ENCODE assay signal across 11 cellular contexts in the genomic region with DNA sequence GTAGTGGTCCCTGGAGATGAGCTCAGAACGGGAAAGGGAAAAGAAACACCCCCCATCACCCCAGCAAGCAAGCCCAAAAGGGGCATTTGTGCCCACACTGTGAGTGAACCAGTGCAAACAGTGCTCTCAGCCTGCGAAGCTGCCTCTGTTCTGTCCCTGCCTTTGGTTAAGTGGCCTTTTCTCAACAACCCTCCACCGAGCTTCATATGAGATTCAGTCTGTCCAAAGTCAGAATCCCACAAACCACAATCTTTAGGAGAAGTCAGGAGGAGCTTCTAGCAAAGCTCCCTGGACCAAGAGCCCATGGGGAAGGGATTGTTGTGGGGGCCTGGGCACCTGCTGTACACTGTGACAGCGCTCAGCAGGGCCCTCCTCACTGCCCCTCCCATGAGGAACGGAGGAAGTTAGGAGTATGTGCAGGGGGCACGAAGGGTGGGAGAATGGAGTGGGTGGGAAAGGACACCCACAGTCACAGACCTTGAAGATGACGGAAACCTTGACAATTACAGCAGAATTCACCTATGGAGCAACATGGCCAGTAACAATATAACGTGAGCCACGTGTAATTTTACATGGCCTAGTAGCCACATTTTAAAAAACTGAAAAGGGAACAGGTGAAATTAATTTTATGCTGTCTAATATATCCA.
DNase-seq lines count a peak whose midpoint lies in the region; ATAC-seq and TF ChIP-seq lines count a peak whose summit lies in the region.
"Had no signal": no experiment of that assay in that cellular context is flagged by ENCODE, and none has a peak within 500 bp of the region (broad histone marks: within the 10 kb centered on the region; RNA-seq: fewer than 3 reads in every experiment).

No MANE protein-coding gene starts in this region.

- peak; percentile 24 for DNase-seq in activated T-cell treated with anti-CD3 and anti-CD28 coated beads, Interleukin-2, amount 50 U/mL, for 24 hours
- DNase-seq in activated T-cell treated with anti-CD3 and anti-CD28 coated beads for 4 hours: no peak
- DNase-seq in activated CD8-positive, alpha-beta memory T cell treated with anti-CD3 and anti-CD28 coated beads, Interleukin-2, amount 10 ng/mL, durations not matched to agents 7 days and 5 days: peak; percentile 36
- peak; percentile 26 for DNase-seq in mesenteric fat pad (ENCODE audit: low spot score)
- DNase-seq in upper lobe of right lung: peak; percentile 53
- DNase-seq in NCI-H524 treated with DMSO at 0.1 percent for 48 hours (lab: John Stamatoyannopoulos, UW): no peak
- no peak for DNase-seq in UCSD-AML1 (lab: John Stamatoyannopoulos, UW; ENCODE audit: unreplicated experiment)
- DNase-seq: kidney glomerular epithelial cell; MG63; naive thymus-derived CD8-positive, alpha-beta T cell had no signal

- H3K9me3 ChIP-seq in upper lobe of right lung: no peaks in the 10 kb centered on the region
- H3K9me3 ChIP-seq: MG63 had no signal

- no peak overlapping the region for H3K27ac Mint-ChIP-seq in activated T-cell treated with anti-CD3 and anti-CD28 coated beads, Interleukin-2, amount 50 U/mL, for 24 hours
- H3K27ac Mint-ChIP-seq in activated CD8-positive, alpha-beta memory T cell treated with anti-CD3 and anti-CD28 coated beads, Interleukin-2, amount 10 ng/mL, durations not matched to agents 7 days and 5 days: no peak overlapping the region

- no peaks in the 10 kb centered on the region for H3K36me3 ChIP-seq in upper lobe of right lung
- H3K36me3 ChIP-seq: MG63 had no signal

- no peaks in the 10 kb centered on the region for H3K9me3 Mint-ChIP-seq in activated T-cell treated with anti-CD3 and anti-CD28 coated beads, Interleukin-2, amount 50 U/mL, for 24 hours
- no peaks in the 10 kb centered on the region for H3K9me3 Mint-ChIP-seq in activated CD8-positive, alpha-beta memory T cell treated with anti-CD3 and anti-CD28 coated beads, Interleukin-2, amount 10 ng/mL, durations not matched to agents 7 days and 5 days (ENCODE audit: low read depth)
- H3K9me3 Mint-ChIP-seq: naive thymus-derived CD8-positive, alpha-beta T cell had no signal

- no peaks in the 10 kb centered on the region for H3K27me3 Mint-ChIP-seq in activated T-cell treated with anti-CD3 and anti-CD28 coated beads, Interleukin-2, amount 50 U/mL, for 24 hours
- no peaks in the 10 kb centered on the region for H3K27me3 Mint-ChIP-seq in activated CD8-positive, alpha-beta memory T cell treated with anti-CD3 and anti-CD28 coated beads, Interleukin-2, amount 10 ng/mL, durations not matched to agents 7 days and 5 days

- H3K27ac ChIP-seq in upper lobe of right lung: no peak overlapping the region

- ATAC-seq in activated CD8-positive, alpha-beta memory T cell treated with anti-CD3 and anti-CD28 coated beads, Interleukin-2, amount 10 ng/mL, durations not matched to agents 7 days and 5 days: no peak
- ATAC-seq in upper lobe of right lung: no peak
- ATAC-seq in GM21825 (IDR thresholded peaks at IDR 0.05; ENCODE audit: unreplicated experiment): no peak
- ATAC-seq: naive thymus-derived CD8-positive, alpha-beta T cell had no signal

- peaks cover 40% of the 10 kb centered on the region for H3K4me1 ChIP-seq in upper lobe of right lung

- CTCF ChIA-PET in activated CD8-positive, alpha-beta memory T cell treated with anti-CD3 and anti-CD28 coated beads, Interleukin-2, amount 10 ng/mL, durations not matched to agents 7 days and 5 days (lab: Charles Lee): interaction anchor here (0.7 kb wide), 1 partner anchor 17 kb away, joined by 3 read pairs; no protein-coding TSS in a partner anchor

- no peak overlapping the region for H3K4me3 Mint-ChIP-seq in activated T-cell treated with anti-CD3 and anti-CD28 coated beads, Interleukin-2, amount 50 U/mL, for 24 hours
- H3K4me3 Mint-ChIP-seq in activated CD8-positive, alpha-beta memory T cell treated with anti-CD3 and anti-CD28 coated beads, Interleukin-2, amount 10 ng/mL, durations not matched to agents 7 days and 5 days: no peak overlapping the region

- no peak overlapping the region for H3K4me3 ChIP-seq in upper lobe of right lung
- H3K4me3 ChIP-seq: MG63 had no signal

- no peaks in the 10 kb centered on the region for H3K36me3 Mint-ChIP-seq in activated T-cell treated with anti-CD3 and anti-CD28 coated beads, Interleukin-2, amount 50 U/mL, for 24 hours (ENCODE audit: low read depth)
- H3K36me3 Mint-ChIP-seq in activated CD8-positive, alpha-beta memory T cell treated with anti-CD3 and anti-CD28 coated beads, Interleukin-2, amount 10 ng/mL, durations not matched to agents 7 days and 5 days: peaks cover 1% of the 10 kb centered on the region
- H3K36me3 Mint-ChIP-seq: naive thymus-derived CD8-positive, alpha-beta T cell had no signal

- H3K27me3 ChIP-seq in upper lobe of right lung: no peaks in the 10 kb centered on the region
- H3K27me3 ChIP-seq: MG63 had no signal

- H3K4me1 Mint-ChIP-seq in activated T-cell treated with anti-CD3 and anti-CD28 coated beads, Interleukin-2, amount 50 U/mL, for 24 hours (ENCODE audit: low read depth): peaks cover 58% of the 10 kb centered on the region
- peaks cover 51% of the 10 kb centered on the region for H3K4me1 Mint-ChIP-seq in activated CD8-positive, alpha-beta memory T cell treated with anti-CD3 and anti-CD28 coated beads, Interleukin-2, amount 10 ng/mL, durations not matched to agents 7 days and 5 days

- intact Hi-C loops in upper lobe of right lung (cut with DNase I): no loop called here

- no peak for TF ChIP-seq CTCF in upper lobe of right lung (IDR thresholded peaks at IDR 0.05)

Comparison
In these comparisons a context has a peak if more than half of its experiments do, and no peak if none do; other contexts are left out.
1. DNase-seq: peak in activated T-cell treated with anti-CD3 and anti-CD28 coated beads, Interleukin-2, amount 50 U/mL, for 24 hours (single experiment), activated CD8-positive, alpha-beta memory T cell treated with anti-CD3 and anti-CD28 coated beads, Interleukin-2, amount 10 ng/mL, durations not matched to agents 7 days and 5 days (single experiment), mesenteric fat pad (single experiment) and upper lobe of right lung (single experiment); none in activated T-cell treated with anti-CD3 and anti-CD28 coated beads for 4 hours (single experiment), NCI-H524 treated with DMSO at 0.1 percent for 48 hours (single experiment) and UCSD-AML1 (single experiment).